Comparison of ENCODE assay signal across 2 cellular contexts in genomic region chr11:3684129-3684685, GRCh38.
TF ChIP-seq lines count a peak whose summit lies in the region.

No MANE protein-coding gene starts in this region.

TF ChIP-seq in HepG2, 621 proteins besides CTCF, POLR2A, EP300 and RAD21 (continues in another document):
- TF ChIP-seq SRSF9 (IDR thresholded peaks at IDR 0.05; ENCODE audit: borderline replicate concordance, insufficient read depth, low read depth, low read length, poor library complexity, severe bottlenecking): no peak
- no peak for TF ChIP-seq PRDM10 (CRISPR knock-in tag; IDR thresholded peaks at IDR 0.05; ENCODE audit: low read depth)
- no peak for TF ChIP-seq ZMAT5 (CRISPR knock-in tag; IDR thresholded peaks at IDR 0.05; ENCODE audit: borderline replicate concordance, low read depth)
- TF ChIP-seq ZNF646 (CRISPR knock-in tag; IDR thresholded peaks at IDR 0.05): no peak
- TF ChIP-seq CCDC6 (CRISPR knock-in tag; IDR thresholded peaks at IDR 0.05): no peak
- no peak for TF ChIP-seq HNF4A (CRISPR knock-in tag; IDR thresholded peaks at IDR 0.05)
- no peak for TF ChIP-seq PTBP1 (IDR thresholded peaks at IDR 0.05; ENCODE audit: low read depth, low read length, poor library complexity, severe bottlenecking)
- no peak for TF ChIP-seq ATM (IDR thresholded peaks at IDR 0.05; ENCODE audit: borderline replicate concordance)
- TF ChIP-seq ZNF572 (CRISPR knock-in tag; IDR thresholded peaks at IDR 0.05): no peak
- TF ChIP-seq E2F5 (CRISPR knock-in tag; conservative IDR thresholded peaks at IDR 0.05): no peak
- TF ChIP-seq ATF1 (CRISPR knock-in tag; IDR thresholded peaks at IDR 0.05): no peak
- TF ChIP-seq HNF1B (CRISPR knock-in tag; IDR thresholded peaks at IDR 0.05): no peak

TF ChIP-seq in liver, 16 proteins besides CTCF, POLR2A, EP300 and RAD21:
- TF ChIP-seq NR2F2 (IDR thresholded peaks at IDR 0.05) (peak; percentile 12), FOXA1 (IDR thresholded peaks at IDR 0.05) (no peak)
